In the genomic region with DNA sequence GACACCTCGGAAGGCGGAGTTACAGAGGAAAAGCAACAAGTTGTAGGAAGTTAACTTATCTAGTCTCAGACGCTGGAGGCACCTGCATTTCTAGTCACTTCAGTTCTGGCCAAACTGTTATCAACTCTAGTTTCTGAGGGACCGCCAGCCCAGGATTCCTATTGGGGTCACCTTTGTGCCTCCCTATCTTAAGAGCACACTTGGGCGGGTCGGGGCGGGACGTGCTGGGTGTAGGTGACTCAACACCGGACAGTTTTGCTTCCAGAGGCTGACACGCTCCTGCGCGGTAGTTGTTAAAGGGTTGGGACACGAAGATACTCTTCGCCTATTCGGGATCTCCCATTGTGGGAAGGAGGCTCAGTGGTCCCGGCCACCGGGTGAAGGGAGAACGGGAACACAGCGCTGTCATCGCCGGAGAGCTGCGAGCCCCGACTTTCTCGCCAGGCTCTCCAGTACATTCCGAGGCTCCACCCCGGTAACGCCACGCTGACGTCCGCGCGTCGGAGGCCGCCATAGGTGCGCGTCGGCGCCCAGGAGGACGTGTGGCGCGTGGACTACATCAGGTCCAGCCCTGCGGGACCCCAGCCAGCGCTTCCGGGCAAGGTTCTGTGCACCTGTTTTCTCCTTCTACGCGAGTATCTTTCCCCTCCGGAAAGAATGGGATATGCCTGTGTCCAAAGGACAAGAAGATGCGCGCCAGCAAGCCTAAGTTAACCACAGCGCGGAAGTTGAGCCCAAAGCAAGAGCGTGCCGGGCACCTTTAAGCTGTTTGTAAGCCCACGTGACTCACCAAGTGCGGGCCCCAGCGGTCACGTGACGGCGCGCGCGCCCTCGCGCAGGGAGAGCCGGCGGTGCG, we compare ENCODE assay signal across 1 cellular context.
TF ChIP-seq lines count a peak whose summit lies in the region.

A gene (plus strand): TSS at position 842 of the 856 bp plus-strand sequence. CDS start 35,016 bp downstream, outside the sequence.

TF ChIP-seq in HEK293, 187 proteins besides CTCF, POLR2A, EP300 and RAD21 (continued from another document and continues in another):
- TF ChIP-seq, protein P1, sequence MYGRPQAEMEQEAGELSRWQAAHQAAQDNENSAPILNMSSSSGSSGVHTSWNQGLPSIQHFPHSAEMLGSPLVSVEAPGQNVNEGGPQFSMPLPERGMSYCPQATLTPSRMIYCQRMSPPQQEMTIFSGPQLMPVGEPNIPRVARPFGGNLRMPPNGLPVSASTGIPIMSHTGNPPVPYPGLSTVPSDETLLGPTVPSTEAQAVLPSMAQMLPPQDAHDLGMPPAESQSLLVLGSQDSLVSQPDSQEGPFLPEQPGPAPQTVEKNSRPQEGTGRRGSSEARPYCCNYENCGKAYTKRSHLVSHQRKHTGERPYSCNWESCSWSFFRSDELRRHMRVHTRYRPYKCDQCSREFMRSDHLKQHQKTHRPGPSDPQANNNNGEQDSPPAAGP (tag by site-specific recombination; IDR thresholded peaks at IDR 0.05): peak; percentile 24; the same call in 1 of the 2 replicates
- TF ChIP-seq ZBTB48 (tag by site-specific recombination; IDR thresholded peaks at IDR 0.05) (no peak; the same call in 1 of the 2 replicates), YY1 (tag by site-specific recombination; IDR thresholded peaks at IDR 0.05) (peak; percentile 48; the same call in 1 of the 2 replicates), ZBTB17 (tag by site-specific recombination; IDR thresholded peaks at IDR 0.05) (peak; percentile 80), ZNF214 (tag by site-specific recombination; IDR thresholded peaks at IDR 0.05; ENCODE audit: borderline replicate concordance) (no peak), ZNF10 (tag by site-specific recombination; IDR thresholded peaks at IDR 0.05) (no peak), GLIS2 (tag by site-specific recombination; IDR thresholded peaks at IDR 0.05) (no peak), ZNF626 (tag by site-specific recombination; IDR thresholded peaks at IDR 0.05) (no peak), ZNF600 (tag by site-specific recombination; IDR thresholded peaks at IDR 0.05) (no peak), ZBTB7A (tag by site-specific recombination; IDR thresholded peaks at IDR 0.05; ENCODE audit: low read depth) (no peak), ZNF549 (tag by site-specific recombination; IDR thresholded peaks at IDR 0.05) (no peak), ZNF664 (tag by site-specific recombination; IDR thresholded peaks at IDR 0.05) (no peak), KLF8 (tag by site-specific recombination; IDR thresholded peaks at IDR 0.05) (peak; percentile 58; the same call in 1 of the 2 replicates), TRIM28 (IDR thresholded peaks at IDR 0.05; ENCODE audit: borderline replicate concordance, low read length) (0 out of 2 replicates have a peak, but pooled peaks have one; percentile 55), MZF1 (tag by site-specific recombination; IDR thresholded peaks at IDR 0.05; ENCODE audit: borderline replicate concordance) (no peak), HOXA7 (CRISPR knock-in tag; IDR thresholded peaks at IDR 0.05; ENCODE audit: borderline replicate concordance) (no peak), ZSCAN23 (tag by site-specific recombination; IDR thresholded peaks at IDR 0.05) (no peak), ZNF335 (tag by site-specific recombination; conservative IDR thresholded peaks at IDR 0.05) (peak; percentile 83), ZFP69B (tag by site-specific recombination; IDR thresholded peaks at IDR 0.05) (peak; percentile 90), ZNF223 (tag by site-specific recombination; IDR thresholded peaks at IDR 0.05) (no peak), REPIN1 (tag by site-specific recombination; IDR thresholded peaks at IDR 0.05; ENCODE audit: low read depth) (0 out of 2 replicates have a peak, but pooled peaks have one; percentile 34), ZNF24 (tag by site-specific recombination; IDR thresholded peaks at IDR 0.05) (0 out of 2 replicates have a peak, but pooled peaks have one; percentile 26), ZNF623 (tag by site-specific recombination; IDR thresholded peaks at IDR 0.05) (no peak), ZNF404 (tag by site-specific recombination; IDR thresholded peaks at IDR 0.05) (no peak), KLF7 (tag by site-specific recombination; IDR thresholded peaks at IDR 0.05; ENCODE audit: borderline replicate concordance) (no peak), ZFP41 (tag by site-specific recombination; IDR thresholded peaks at IDR 0.05; ENCODE audit: borderline replicate concordance) (no peak), ZNF558 (tag by site-specific recombination; IDR thresholded peaks at IDR 0.05) (no peak), ZNF596 (tag by site-specific recombination; IDR thresholded peaks at IDR 0.05) (no peak), ZNF776 (tag by site-specific recombination; IDR thresholded peaks at IDR 0.05; ENCODE audit: borderline replicate concordance) (no peak), ZNF514 (tag by site-specific recombination; IDR thresholded peaks at IDR 0.05) (no peak), ZNF610 (tag by site-specific recombination; IDR thresholded peaks at IDR 0.05; ENCODE audit: borderline replicate concordance) (no peak), RBAK (tag by site-specific recombination; IDR thresholded peaks at IDR 0.05) (no peak), ZNF140 (tag by site-specific recombination; IDR thresholded peaks at IDR 0.05) (no peak), ZNF76 (tag by site-specific recombination; IDR thresholded peaks at IDR 0.05; ENCODE audit: borderline replicate concordance, low read depth) (no peak; the same call in 1 of the 2 replicates), ZNF311 (tag by site-specific recombination; IDR thresholded peaks at IDR 0.05; ENCODE audit: borderline replicate concordance) (no peak), ZNF747 (tag by site-specific recombination; IDR thresholded peaks at IDR 0.05) (no peak), ZNF624 (tag by site-specific recombination; IDR thresholded peaks at IDR 0.05) (no peak), ZFP37 (tag by site-specific recombination; IDR thresholded peaks at IDR 0.05) (0 out of 2 replicates have a peak, but pooled peaks have one; percentile 53), SP7 (tag by site-specific recombination; IDR thresholded peaks at IDR 0.05) (peak; percentile 56; the same call in 1 of the 2 replicates), ZNF354C (tag by site-specific recombination; IDR thresholded peaks at IDR 0.05; ENCODE audit: borderline replicate concordance, low read depth) (no peak), ZNF426 (tag by site-specific recombination; IDR thresholded peaks at IDR 0.05) (no peak), SCRT2 (tag by site-specific recombination; IDR thresholded peaks at IDR 0.05) (peak; percentile 96), KLF1 (tag by site-specific recombination; IDR thresholded peaks at IDR 0.05) (peak; percentile 19; the same call in 1 of the 2 replicates)
- TF ChIP-seq, protein P2, sequence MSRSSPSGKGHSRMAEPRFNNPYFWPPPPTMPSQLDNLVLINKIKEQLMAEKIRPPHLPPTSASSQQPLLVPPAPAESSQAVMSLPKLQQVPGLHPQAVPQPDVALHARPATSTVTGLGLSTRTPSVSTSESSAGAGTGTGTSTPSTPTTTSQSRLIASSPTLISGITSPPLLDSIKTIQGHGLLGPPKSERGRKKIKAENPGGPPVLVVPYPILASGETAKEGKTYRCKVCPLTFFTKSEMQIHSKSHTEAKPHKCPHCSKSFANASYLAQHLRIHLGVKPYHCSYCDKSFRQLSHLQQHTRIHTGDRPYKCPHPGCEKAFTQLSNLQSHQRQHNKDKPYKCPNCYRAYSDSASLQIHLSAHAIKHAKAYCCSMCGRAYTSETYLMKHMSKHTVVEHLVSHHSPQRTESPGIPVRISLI (tag by site-specific recombination; IDR thresholded peaks at IDR 0.05): no peak
- TF ChIP-seq, protein P3, sequence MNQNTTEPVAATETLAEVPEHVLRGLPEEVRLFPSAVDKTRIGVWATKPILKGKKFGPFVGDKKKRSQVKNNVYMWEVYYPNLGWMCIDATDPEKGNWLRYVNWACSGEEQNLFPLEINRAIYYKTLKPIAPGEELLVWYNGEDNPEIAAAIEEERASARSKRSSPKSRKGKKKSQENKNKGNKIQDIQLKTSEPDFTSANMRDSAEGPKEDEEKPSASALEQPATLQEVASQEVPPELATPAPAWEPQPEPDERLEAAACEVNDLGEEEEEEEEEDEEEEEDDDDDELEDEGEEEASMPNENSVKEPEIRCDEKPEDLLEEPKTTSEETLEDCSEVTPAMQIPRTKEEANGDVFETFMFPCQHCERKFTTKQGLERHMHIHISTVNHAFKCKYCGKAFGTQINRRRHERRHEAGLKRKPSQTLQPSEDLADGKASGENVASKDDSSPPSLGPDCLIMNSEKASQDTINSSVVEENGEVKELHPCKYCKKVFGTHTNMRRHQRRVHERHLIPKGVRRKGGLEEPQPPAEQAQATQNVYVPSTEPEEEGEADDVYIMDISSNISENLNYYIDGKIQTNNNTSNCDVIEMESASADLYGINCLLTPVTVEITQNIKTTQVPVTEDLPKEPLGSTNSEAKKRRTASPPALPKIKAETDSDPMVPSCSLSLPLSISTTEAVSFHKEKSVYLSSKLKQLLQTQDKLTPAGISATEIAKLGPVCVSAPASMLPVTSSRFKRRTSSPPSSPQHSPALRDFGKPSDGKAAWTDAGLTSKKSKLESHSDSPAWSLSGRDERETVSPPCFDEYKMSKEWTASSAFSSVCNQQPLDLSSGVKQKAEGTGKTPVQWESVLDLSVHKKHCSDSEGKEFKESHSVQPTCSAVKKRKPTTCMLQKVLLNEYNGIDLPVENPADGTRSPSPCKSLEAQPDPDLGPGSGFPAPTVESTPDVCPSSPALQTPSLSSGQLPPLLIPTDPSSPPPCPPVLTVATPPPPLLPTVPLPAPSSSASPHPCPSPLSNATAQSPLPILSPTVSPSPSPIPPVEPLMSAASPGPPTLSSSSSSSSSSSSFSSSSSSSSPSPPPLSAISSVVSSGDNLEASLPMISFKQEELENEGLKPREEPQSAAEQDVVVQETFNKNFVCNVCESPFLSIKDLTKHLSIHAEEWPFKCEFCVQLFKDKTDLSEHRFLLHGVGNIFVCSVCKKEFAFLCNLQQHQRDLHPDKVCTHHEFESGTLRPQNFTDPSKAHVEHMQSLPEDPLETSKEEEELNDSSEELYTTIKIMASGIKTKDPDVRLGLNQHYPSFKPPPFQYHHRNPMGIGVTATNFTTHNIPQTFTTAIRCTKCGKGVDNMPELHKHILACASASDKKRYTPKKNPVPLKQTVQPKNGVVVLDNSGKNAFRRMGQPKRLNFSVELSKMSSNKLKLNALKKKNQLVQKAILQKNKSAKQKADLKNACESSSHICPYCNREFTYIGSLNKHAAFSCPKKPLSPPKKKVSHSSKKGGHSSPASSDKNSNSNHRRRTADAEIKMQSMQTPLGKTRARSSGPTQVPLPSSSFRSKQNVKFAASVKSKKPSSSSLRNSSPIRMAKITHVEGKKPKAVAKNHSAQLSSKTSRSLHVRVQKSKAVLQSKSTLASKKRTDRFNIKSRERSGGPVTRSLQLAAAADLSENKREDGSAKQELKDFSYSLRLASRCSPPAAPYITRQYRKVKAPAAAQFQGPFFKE (tag by site-specific recombination; IDR thresholded peaks at IDR 0.05; ENCODE audit: borderline replicate concordance): no peak
- TF ChIP-seq, protein P4, sequence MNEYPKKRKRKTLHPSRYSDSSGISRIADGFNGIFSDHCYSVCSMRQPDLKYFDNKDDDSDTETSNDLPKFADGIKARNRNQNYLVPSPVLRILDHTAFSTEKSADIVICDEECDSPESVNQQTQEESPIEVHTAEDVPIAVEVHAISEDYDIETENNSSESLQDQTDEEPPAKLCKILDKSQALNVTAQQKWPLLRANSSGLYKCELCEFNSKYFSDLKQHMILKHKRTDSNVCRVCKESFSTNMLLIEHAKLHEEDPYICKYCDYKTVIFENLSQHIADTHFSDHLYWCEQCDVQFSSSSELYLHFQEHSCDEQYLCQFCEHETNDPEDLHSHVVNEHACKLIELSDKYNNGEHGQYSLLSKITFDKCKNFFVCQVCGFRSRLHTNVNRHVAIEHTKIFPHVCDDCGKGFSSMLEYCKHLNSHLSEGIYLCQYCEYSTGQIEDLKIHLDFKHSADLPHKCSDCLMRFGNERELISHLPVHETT (tag by site-specific recombination; IDR thresholded peaks at IDR 0.05): 0 out of 2 replicates have a peak, but pooled peaks have one; percentile 17
- TF ChIP-seq, protein P5, sequence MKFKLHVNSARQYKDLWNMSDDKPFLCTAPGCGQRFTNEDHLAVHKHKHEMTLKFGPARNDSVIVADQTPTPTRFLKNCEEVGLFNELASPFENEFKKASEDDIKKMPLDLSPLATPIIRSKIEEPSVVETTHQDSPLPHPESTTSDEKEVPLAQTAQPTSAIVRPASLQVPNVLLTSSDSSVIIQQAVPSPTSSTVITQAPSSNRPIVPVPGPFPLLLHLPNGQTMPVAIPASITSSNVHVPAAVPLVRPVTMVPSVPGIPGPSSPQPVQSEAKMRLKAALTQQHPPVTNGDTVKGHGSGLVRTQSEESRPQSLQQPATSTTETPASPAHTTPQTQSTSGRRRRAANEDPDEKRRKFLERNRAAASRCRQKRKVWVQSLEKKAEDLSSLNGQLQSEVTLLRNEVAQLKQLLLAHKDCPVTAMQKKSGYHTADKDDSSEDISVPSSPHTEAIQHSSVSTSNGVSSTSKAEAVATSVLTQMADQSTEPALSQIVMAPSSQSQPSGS (tag by site-specific recombination; IDR thresholded peaks at IDR 0.05; ENCODE audit: low read depth): no peak
- TF ChIP-seq, protein P6, sequence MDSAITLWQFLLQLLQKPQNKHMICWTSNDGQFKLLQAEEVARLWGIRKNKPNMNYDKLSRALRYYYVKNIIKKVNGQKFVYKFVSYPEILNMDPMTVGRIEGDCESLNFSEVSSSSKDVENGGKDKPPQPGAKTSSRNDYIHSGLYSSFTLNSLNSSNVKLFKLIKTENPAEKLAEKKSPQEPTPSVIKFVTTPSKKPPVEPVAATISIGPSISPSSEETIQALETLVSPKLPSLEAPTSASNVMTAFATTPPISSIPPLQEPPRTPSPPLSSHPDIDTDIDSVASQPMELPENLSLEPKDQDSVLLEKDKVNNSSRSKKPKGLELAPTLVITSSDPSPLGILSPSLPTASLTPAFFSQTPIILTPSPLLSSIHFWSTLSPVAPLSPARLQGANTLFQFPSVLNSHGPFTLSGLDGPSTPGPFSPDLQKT (IDR thresholded peaks at IDR 0.05; ENCODE audit: borderline replicate concordance, low read depth, low read length): no peak; the same call in 1 of the 2 replicates
- TF ChIP-seq, protein P7, sequence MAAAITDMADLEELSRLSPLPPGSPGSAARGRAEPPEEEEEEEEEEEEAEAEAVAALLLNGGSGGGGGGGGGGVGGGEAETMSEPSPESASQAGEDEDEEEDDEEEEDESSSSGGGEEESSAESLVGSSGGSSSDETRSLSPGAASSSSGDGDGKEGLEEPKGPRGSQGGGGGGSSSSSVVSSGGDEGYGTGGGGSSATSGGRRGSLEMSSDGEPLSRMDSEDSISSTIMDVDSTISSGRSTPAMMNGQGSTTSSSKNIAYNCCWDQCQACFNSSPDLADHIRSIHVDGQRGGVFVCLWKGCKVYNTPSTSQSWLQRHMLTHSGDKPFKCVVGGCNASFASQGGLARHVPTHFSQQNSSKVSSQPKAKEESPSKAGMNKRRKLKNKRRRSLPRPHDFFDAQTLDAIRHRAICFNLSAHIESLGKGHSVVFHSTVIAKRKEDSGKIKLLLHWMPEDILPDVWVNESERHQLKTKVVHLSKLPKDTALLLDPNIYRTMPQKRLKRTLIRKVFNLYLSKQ (tag by site-specific recombination; IDR thresholded peaks at IDR 0.05; ENCODE audit: borderline replicate concordance): no peak
- TF ChIP-seq, protein P8, sequence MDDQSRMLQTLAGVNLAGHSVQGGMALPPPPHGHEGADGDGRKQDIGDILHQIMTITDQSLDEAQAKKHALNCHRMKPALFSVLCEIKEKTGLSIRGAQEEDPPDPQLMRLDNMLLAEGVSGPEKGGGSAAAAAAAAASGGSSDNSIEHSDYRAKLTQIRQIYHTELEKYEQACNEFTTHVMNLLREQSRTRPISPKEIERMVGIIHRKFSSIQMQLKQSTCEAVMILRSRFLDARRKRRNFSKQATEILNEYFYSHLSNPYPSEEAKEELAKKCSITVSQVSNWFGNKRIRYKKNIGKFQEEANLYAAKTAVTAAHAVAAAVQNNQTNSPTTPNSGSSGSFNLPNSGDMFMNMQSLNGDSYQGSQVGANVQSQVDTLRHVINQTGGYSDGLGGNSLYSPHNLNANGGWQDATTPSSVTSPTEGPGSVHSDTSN (CRISPR knock-in tag; IDR thresholded peaks at IDR 0.05): peak; percentile 92
